ENCODE assay signal across 19 cellular contexts in the genomic region with DNA sequence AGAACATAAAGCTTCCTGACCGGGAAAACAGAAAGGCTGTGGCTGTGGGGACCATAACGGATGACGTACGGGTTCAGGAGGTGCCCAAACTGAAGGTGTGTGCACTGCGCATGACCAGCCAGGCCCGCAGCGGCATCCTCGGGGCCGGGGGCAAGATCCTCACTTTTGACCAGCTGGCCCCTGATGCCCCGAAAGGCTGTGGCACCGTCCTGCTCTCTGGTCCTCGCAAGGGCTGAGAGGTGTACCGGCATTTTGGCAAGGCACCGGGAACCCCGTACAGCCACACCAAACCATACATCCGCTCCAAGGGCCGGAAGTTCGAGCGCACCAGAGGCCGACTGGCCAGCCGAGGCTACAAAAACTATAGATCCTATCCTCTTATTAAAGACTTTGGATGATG.
DNase-seq lines count a peak whose midpoint lies in the region; ATAC-seq, FAIRE-seq and TF ChIP-seq lines count a peak whose summit lies in the region.
"Had no signal": no experiment of that assay in that cellular context is flagged by ENCODE, and none has a peak within 500 bp of the region (broad histone marks: within the 10 kb centered on the region; RNA-seq: fewer than 3 reads in every experiment).

No MANE protein-coding gene starts in this region.

- H2AFZ ChIP-seq in K562 (ENCODE audit: low read depth, low read length), result no peak overlapping the region

- TF ChIP-seq POLR2A in K562 (conservative IDR thresholded peaks at IDR 0.05) (no peak), testis (IDR thresholded peaks at IDR 0.05) (no peak)

- no TSS peak for BruUV-seq in K562 (replicated peaks; lab: Mats Ljungman, UMichigan)

- H3K9ac ChIP-seq in K562 (ENCODE audit: insufficient read depth in 1 of 2, low read depth in 2 of 2, low read length in 2 of 2) (no peak overlapping the region), kidney (ENCODE audit: low read length in 2 of 2) (no peak overlapping the region)

- no peaks in the 10 kb centered on the region for H4K20me1 ChIP-seq in K562 (replicated peaks; ENCODE audit: control insufficient read depth, insufficient read depth, low read length)

- H3K79me2 ChIP-seq in K562 (ENCODE audit: control insufficient read depth, insufficient read depth, low read length), result no peaks in the 10 kb centered on the region

- no peak for TF ChIP-seq CTCF in K562 (IDR thresholded peaks at IDR 0.05 in 2 of 3, conservative IDR thresholded peaks at IDR 0.05 in 1 of 3; ENCODE audit: insufficient read depth in 2 of 3, low read depth in 1 of 3, low read length in 3 of 3)
- TF ChIP-seq CTCF in kidney (IDR thresholded peaks at IDR 0.05; ENCODE audit: borderline replicate concordance, extremely low read depth, insufficient read depth), result no peak
- TF ChIP-seq CTCF in mesothelial cell of epicardium (IDR thresholded peaks at IDR 0.05; ENCODE audit: unreplicated experiment), result no peak
- TF ChIP-seq CTCF in testis (IDR thresholded peaks at IDR 0.05), result no peak

- no peaks in the 10 kb centered on the region for H3K9me1 ChIP-seq in K562 (ENCODE audit: control insufficient read depth, insufficient read depth, low read length)

- DNase-seq in K562 (ENCODE audit: extremely low read depth in 1 of 4, low spot score in 3 of 4), result peak in 1 of 4 experiments; percentile 5
- DNase-seq in kidney, result peak; percentile 59
- no peak for DNase-seq in mesothelial cell of epicardium (ENCODE audit: low spot score in 2 of 2, unreplicated experiment in 2 of 2)
- peak; percentile 35 for DNase-seq in testis
- no peak for DNase-seq in glomerular visceral epithelial cell (ENCODE audit: extremely low spot score)
- DNase-seq: C1 segment of cervical spinal cord; Calu3; CD4-positive, alpha-beta memory T cell; COR-L47; DMS53; DMS79 treated with DMSO at 0.1 percent for 48 hours; GF-D8; GOT3; H7; HCEC 1CT had no signal

- H3K27ac ChIP-seq in K562 (ENCODE audit: extremely low read depth, low read depth, low read length), result no peak overlapping the region; the same call in 2 of the 3 replicates
- no peak overlapping the region for H3K27ac ChIP-seq in kidney (ENCODE audit: low read depth in 2 of 2, low read length in 2 of 2)
- no peak overlapping the region for H3K27ac ChIP-seq in testis

- no peaks in the 10 kb centered on the region for H3K9me3 ChIP-seq in K562 (replicated peaks; ENCODE audit: control insufficient read depth, insufficient read depth, low read depth, low read length)
- H3K9me3 ChIP-seq in kidney (ENCODE audit: control insufficient read depth in 1 of 2, low read length in 2 of 2), result no peaks in the 10 kb centered on the region
- H3K9me3 ChIP-seq in testis, result no peaks in the 10 kb centered on the region

- POLR2A ChIA-PET in K562 (lab: Yijun Ruan, JAX), result no interaction called here

- no peaks in the 10 kb centered on the region for H3K36me3 ChIP-seq in K562 (ENCODE audit: control insufficient read depth, insufficient read depth, low read length)
- H3K36me3 ChIP-seq in kidney (ENCODE audit: control insufficient read depth in 1 of 2, insufficient read depth in 2 of 2, low read length in 2 of 2), result no peaks in the 10 kb centered on the region
- H3K36me3 ChIP-seq in testis (ENCODE audit: low read depth, missing control alignments), result no peaks in the 10 kb centered on the region

- H3K4me1 ChIP-seq in K562 (replicated peaks in 1 of 2; ENCODE audit: control insufficient read depth in 2 of 2, insufficient read depth in 2 of 2, low read length in 2 of 2) (no peaks in the 10 kb centered on the region), kidney (ENCODE audit: control insufficient read depth in 1 of 2, insufficient read depth in 1 of 2, low read depth in 1 of 2, low read length in 2 of 2) (no peaks in the 10 kb centered on the region), testis (no peaks in the 10 kb centered on the region)

- no peaks in the 10 kb centered on the region for H3K27me3 ChIP-seq in K562 (ENCODE audit: control insufficient read depth in 2 of 2, insufficient read depth in 2 of 2, low read length in 2 of 2)
- no peaks in the 10 kb centered on the region for H3K27me3 ChIP-seq in testis

- 2% methylated on average over 21 of the region's 21 CpGs for WGBS in K562 (ENCODE audit: insufficient coverage, low coverage, missing lambda C conversion rate)
- WGBS in testis, 2 donors, result 71 to 81% methylated on average over 11 to 21 of the region's 21 CpGs

- CTCF ChIA-PET in K562 (lab: Yijun Ruan, JAX; ENCODE audit: low intra/inter-chr PET ratio), result no interaction called here

- H3K4me3 Mint-ChIP-seq in mesothelial cell of epicardium, result no peak overlapping the region
- H3K4me3 Mint-ChIP-seq: CD4-positive, alpha-beta memory T cell had no signal

- peak; percentile 53; the same call in 2 of the 3 replicates for ATAC-seq in K562
- no peak for ATAC-seq in activated CD4-positive, CD25-positive, alpha-beta regulatory T cell treated with anti-CD3 and anti-CD28 coated beads, Interleukin-2, amount 50 U/mL, for 24 hours
- ATAC-seq in HG02759 (IDR thresholded peaks at IDR 0.05; ENCODE audit: unreplicated experiment), result no peak

- in situ Hi-C loops in K562 (cut with MboI), result no loop called here

- no peak for TF ChIP-seq RAD21 in K562 (CRISPR knock-in tag; conservative IDR thresholded peaks at IDR 0.05 in 1 of 2, IDR thresholded peaks at IDR 0.05 in 1 of 2)

- no peaks in the 10 kb centered on the region for H3K27me3 Mint-ChIP-seq in mesothelial cell of epicardium (ENCODE audit: low read depth)
- H3K27me3 Mint-ChIP-seq: CD4-positive, alpha-beta memory T cell had no signal

- H3K4me2 ChIP-seq in K562 (ENCODE audit: insufficient read depth, low read length), result no peak overlapping the region

- no peak for TF ChIP-seq EP300 in K562 (IDR thresholded peaks at IDR 0.05; ENCODE audit: low read length)

- peaks cover 4% of the 10 kb centered on the region for H3K9me3 Mint-ChIP-seq in mesothelial cell of epicardium

- H3K27ac Mint-ChIP-seq in mesothelial cell of epicardium, result peak overlapping the region; percentile 94
- H3K27ac Mint-ChIP-seq: CD4-positive, alpha-beta memory T cell had no signal

- H3K4me3 ChIP-seq in K562 (no peak overlapping the region), kidney (ENCODE audit: low read length in 2 of 2) (no peak overlapping the region), testis (peak overlapping the region; percentile 33 to 50)

- peaks cover 47% of the 10 kb centered on the region for H3K4me1 Mint-ChIP-seq in mesothelial cell of epicardium
- H3K4me1 Mint-ChIP-seq: CD4-positive, alpha-beta memory T cell had no signal

- intact Hi-C loops in K562 (cut with micrococcal nuclease), result loop anchor here (10.0 kb wide), 1 partner anchor 1649 kb away; the partner anchor contains the start of gene CNOT4
- intact Hi-C loops in kidney (cut with DNase I), result no loop called here
- intact Hi-C loops in testis (cut with DNase I; ENCODE audit: low total_unique reads), result no loop called here

- H3K36me3 Mint-ChIP-seq in mesothelial cell of epicardium, result peaks cover 3% of the 10 kb centered on the region
- H3K36me3 Mint-ChIP-seq: CD4-positive, alpha-beta memory T cell had no signal

- FAIRE-seq in K562 (lab: Jason Lieb, UNC) (no peak), kidney (lab: Jason Lieb, UNC) (no peak)
- FAIRE-seq: GM12891, GM18507 had no signal

TF ChIP-seq in K562, 482 proteins besides CTCF, POLR2A, EP300 and RAD21 (continues in another document):
- peak; percentile 63 to 70 for TF ChIP-seq NRF1 (conservative IDR thresholded peaks at IDR 0.05 in 1 of 2, IDR thresholded peaks at IDR 0.05 in 1 of 2)
- TF ChIP-seq ZNF384 (IDR thresholded peaks at IDR 0.05; ENCODE audit: low read depth, low read length), result no peak
- TF ChIP-seq RBFOX2 (IDR thresholded peaks at IDR 0.05; ENCODE audit: low read depth, low read length), result peak; percentile 45; the same call in 1 of the 2 replicates
- no peak for TF ChIP-seq CBX8 (IDR thresholded peaks at IDR 0.05; ENCODE audit: borderline replicate concordance, extremely low read depth, low read depth, low read length, poor library complexity, severe bottlenecking)
- peak in 2 of 3 experiments; percentile 55 to 84; a peak in 3 of 6 replicates for TF ChIP-seq ZBTB11 (CRISPR knock-in tag; IDR thresholded peaks at IDR 0.05)
- peak; percentile 85 for TF ChIP-seq GABPA (tag; conservative IDR thresholded peaks at IDR 0.05; ENCODE audit: low read depth)
- TF ChIP-seq POLR2G (IDR thresholded peaks at IDR 0.05; ENCODE audit: low read depth, low read length), result 0 out of 2 replicates have a peak, but pooled peaks have one; percentile 36

Comparison
In these comparisons a context has a peak if more than half of its experiments do, and no peak if none do; other contexts are left out.
1. DNase-seq: peak in kidney (single experiment) and testis (single experiment); none in mesothelial cell of epicardium (0 of 2) and glomerular visceral epithelial cell (single experiment).
2. H3K4me3 ChIP-seq: peak in testis (2 of 2); none in K562 (single experiment) and kidney (0 of 2).